Comparison of ENCODE assay signal across 1 cellular context in genomic region chr3:39095778-39096177, GRCh38.
TF ChIP-seq lines count a peak whose summit lies in the region.

No MANE protein-coding gene starts in this region.

TF ChIP-seq in IMR-90, 13 proteins besides CTCF, POLR2A, EP300 and RAD21:
- no peak for TF ChIP-seq RFX5 (IDR thresholded peaks at IDR 0.05; ENCODE audit: low read depth, low read length)
- no peak for TF ChIP-seq FOS (IDR thresholded peaks at IDR 0.05; ENCODE audit: low read depth, low read length)
- no peak for TF ChIP-seq ELK1 (IDR thresholded peaks at IDR 0.05; ENCODE audit: borderline replicate concordance, low read depth, low read length)
TF ChIP-seq in IMR-90: peak in this region for 0.
